1 cellular context compared by ENCODE assay signal in genomic region chr12:105352940-105353635, GRCh38.
TF ChIP-seq lines count a peak whose summit lies in the region.

No MANE protein-coding gene starts in this region.

TF ChIP-seq in GM12878, 131 proteins besides CTCF, POLR2A, EP300 and RAD21 (continued from another document):
- TF ChIP-seq ELK1 (IDR thresholded peaks at IDR 0.05; ENCODE audit: low read depth, low read length) (no peak), USF2 (IDR thresholded peaks at IDR 0.05; ENCODE audit: borderline replicate concordance, low read depth, low read length) (no peak), HDAC2 (IDR thresholded peaks at IDR 0.05) (no peak), ZBED1 (IDR thresholded peaks at IDR 0.05; ENCODE audit: borderline replicate concordance) (no peak), SMC3 (IDR thresholded peaks at IDR 0.05; ENCODE audit: borderline replicate concordance, low read length) (no peak), PAX5 (IDR thresholded peaks at IDR 0.05; ENCODE audit: borderline replicate concordance, low read depth, low read length) (no peak), RAD51 (IDR thresholded peaks at IDR 0.05) (no peak), E2F4 (IDR thresholded peaks at IDR 0.05; ENCODE audit: low read depth, low read length) (no peak), ZNF622 (IDR thresholded peaks at IDR 0.05) (no peak), KAT2A (conservative IDR thresholded peaks at IDR 0.05; ENCODE audit: control insufficient read depth, low read depth, low read length) (no peak), IRF3 (IDR thresholded peaks at IDR 0.05) (no peak), TCF12 (IDR thresholded peaks at IDR 0.05; ENCODE audit: low read depth, low read length) (no peak), ZBTB33 (IDR thresholded peaks at IDR 0.05) (no peak), ZNF24 (IDR thresholded peaks at IDR 0.05) (no peak), ZNF592 (IDR thresholded peaks at IDR 0.05) (no peak), KLF5 (IDR thresholded peaks at IDR 0.05; ENCODE audit: partially characterized antibody) (no peak), JUNB (IDR thresholded peaks at IDR 0.05) (no peak)
TF ChIP-seq in GM12878: peak in this region for 0.
